Comparison of ENCODE assay signal across 12 cellular contexts in the genomic region with DNA sequence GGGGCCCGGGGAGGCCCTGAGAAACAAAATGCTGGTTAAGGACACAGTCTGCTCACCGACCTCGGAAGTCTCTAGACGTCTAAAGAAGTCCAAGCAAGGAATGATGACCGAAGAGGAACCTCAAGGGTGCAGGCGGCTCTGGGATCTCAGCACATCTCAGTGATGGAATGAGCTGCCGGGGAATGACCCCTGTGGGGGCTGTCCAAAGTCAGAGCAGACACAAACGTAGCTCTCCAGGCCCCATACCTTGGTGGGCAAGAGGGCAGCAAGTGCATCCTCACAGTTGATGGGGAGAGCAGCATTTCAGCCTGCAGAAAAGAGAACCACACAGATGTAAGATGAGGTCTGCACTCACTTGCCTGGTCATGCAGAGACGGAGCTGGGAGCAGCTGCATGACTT.
A peak's percentile ranks its signal among the peaks of the same experiment; 100 is the strongest.
DNase-seq lines count a peak whose midpoint lies in the region; ATAC-seq and TF ChIP-seq lines count a peak whose summit lies in the region.
"Had no signal": no experiment of that assay in that cellular context is flagged by ENCODE, and none has a peak within 500 bp of the region (broad histone marks: within the 10 kb centered on the region; RNA-seq: fewer than 3 reads in every experiment).

No MANE protein-coding gene starts in this region.

- H3K4me3 ChIP-seq in WERI-Rb-1 (ENCODE audit: low read depth, low read length) (no peak overlapping the region), lung (no peak overlapping the region), testis (no peak overlapping the region)
- H3K4me3 ChIP-seq: MG63, uterus had no signal

- no peak overlapping the region for H3K27ac Mint-ChIP-seq in activated naive CD8-positive, alpha-beta T cell
- H3K27ac Mint-ChIP-seq in activated naive CD8-positive, alpha-beta T cell treated with anti-CD3 and anti-CD28 coated beads, Interleukin-2, amount 50 U/mL, for 24 hours: no peak overlapping the region

- H3K36me3 ChIP-seq in WERI-Rb-1 (no peaks in the 10 kb centered on the region), lung (ENCODE audit: control insufficient read depth in 2 of 2, insufficient read depth in 2 of 2, low read length in 2 of 2) (no peaks in the 10 kb centered on the region), testis (ENCODE audit: low read depth, missing control alignments) (no peaks in the 10 kb centered on the region)
- H3K36me3 ChIP-seq: MG63, uterus had no signal

- H3K36me3 Mint-ChIP-seq in activated naive CD8-positive, alpha-beta T cell: no peaks in the 10 kb centered on the region
- H3K36me3 Mint-ChIP-seq in activated naive CD8-positive, alpha-beta T cell treated with anti-CD3 and anti-CD28 coated beads, Interleukin-2, amount 50 U/mL, for 24 hours (ENCODE audit: low read depth): no peaks in the 10 kb centered on the region

- intact Hi-C loops in testis (cut with DNase I; ENCODE audit: low total_unique reads): no loop called here

- H3K27me3 ChIP-seq in WERI-Rb-1 (ENCODE audit: insufficient read depth, low read depth, severe bottlenecking) (no peaks in the 10 kb centered on the region), lung (ENCODE audit: control insufficient read depth, insufficient read depth) (no peaks in the 10 kb centered on the region), testis (no peaks in the 10 kb centered on the region)
- H3K27me3 ChIP-seq: uterus had no signal

- H3K27me3 Mint-ChIP-seq in activated naive CD8-positive, alpha-beta T cell: no peaks in the 10 kb centered on the region
- no peaks in the 10 kb centered on the region for H3K27me3 Mint-ChIP-seq in activated naive CD8-positive, alpha-beta T cell treated with anti-CD3 and anti-CD28 coated beads, Interleukin-2, amount 50 U/mL, for 24 hours

- no peaks in the 10 kb centered on the region for H3K9me3 ChIP-seq in WERI-Rb-1 (ENCODE audit: severe bottlenecking)
- H3K9me3 ChIP-seq in lung (ENCODE audit: control insufficient read depth in 2 of 2, insufficient read depth in 1 of 2, low read length in 1 of 2): no peaks in the 10 kb centered on the region
- no peaks in the 10 kb centered on the region for H3K9me3 ChIP-seq in testis
- H3K9me3 ChIP-seq: MG63, uterus had no signal

- peaks cover 51% of the 10 kb centered on the region for H3K4me1 Mint-ChIP-seq in activated naive CD8-positive, alpha-beta T cell (ENCODE audit: low read depth)
- peaks cover 51% of the 10 kb centered on the region for H3K4me1 Mint-ChIP-seq in activated naive CD8-positive, alpha-beta T cell treated with anti-CD3 and anti-CD28 coated beads, Interleukin-2, amount 50 U/mL, for 24 hours

- WGBS in lung, 2 donors: 84% methylated on average over 9 of the region's 9 CpGs
- 52 to 64% methylated on average over 9 of the region's 9 CpGs for WGBS in testis, 2 donors

- ATAC-seq in activated naive CD8-positive, alpha-beta T cell treated with anti-CD3 and anti-CD28 coated beads, Interleukin-2, amount 50 U/mL, for 24 hours: no peak
- no peak for ATAC-seq in lung (ENCODE audit: insufficient read depth, low FRiP score)
- ATAC-seq: PC-3 had no signal

- peak overlapping the region; percentile 39; the same call in 1 of the 2 replicates for H3K27ac ChIP-seq in WERI-Rb-1
- H3K27ac ChIP-seq in lung (ENCODE audit: low read depth in 1 of 2, low read length in 1 of 2): peak overlapping the region; percentile 57 to 71
- peak overlapping the region; percentile 43 to 77 for H3K27ac ChIP-seq in testis

- H3K4me3 Mint-ChIP-seq in activated naive CD8-positive, alpha-beta T cell: peak overlapping the region; percentile 11
- H3K4me3 Mint-ChIP-seq in activated naive CD8-positive, alpha-beta T cell treated with anti-CD3 and anti-CD28 coated beads, Interleukin-2, amount 50 U/mL, for 24 hours: no peak overlapping the region

- peaks cover 18 to 26% of the 10 kb centered on the region in 2 donors for H3K4me1 ChIP-seq in lung (ENCODE audit: control insufficient read depth in 2 of 2, insufficient read depth in 2 of 2, low read length in 2 of 2)
- H3K4me1 ChIP-seq in testis: peaks cover 54% of the 10 kb centered on the region

- TF ChIP-seq POLR2A in testis (IDR thresholded peaks at IDR 0.05): no peak

- no peak for DNase-seq in activated naive CD8-positive, alpha-beta T cell treated with anti-CD3 and anti-CD28 coated beads, Interleukin-2, amount 50 U/mL, for 24 hours
- DNase-seq in WERI-Rb-1 (no peak), lung (ENCODE audit: low spot score) (no peak), testis (no peak), OCI-M1 (lab: John Stamatoyannopoulos, UW) (no peak), NCI-H1048 (lab: John Stamatoyannopoulos, UW) (no peak), GM19240 (ENCODE audit: insufficient read length, low spot score) (no peak)
- DNase-seq: MG63, midbrain, PC-3 had no signal

- TF ChIP-seq CTCF in WERI-Rb-1 (IDR thresholded peaks at IDR 0.05; ENCODE audit: low read depth, low read length): no peak
- no peak for TF ChIP-seq CTCF in lung (IDR thresholded peaks at IDR 0.05; ENCODE audit: control extremely low read depth, extremely low read depth)
- no peak for TF ChIP-seq CTCF in testis (IDR thresholded peaks at IDR 0.05)

- no peaks in the 10 kb centered on the region for H3K9me3 Mint-ChIP-seq in activated naive CD8-positive, alpha-beta T cell (ENCODE audit: low read depth)
- H3K9me3 Mint-ChIP-seq in activated naive CD8-positive, alpha-beta T cell treated with anti-CD3 and anti-CD28 coated beads, Interleukin-2, amount 50 U/mL, for 24 hours: no peaks in the 10 kb centered on the region
